In the genomic region with DNA sequence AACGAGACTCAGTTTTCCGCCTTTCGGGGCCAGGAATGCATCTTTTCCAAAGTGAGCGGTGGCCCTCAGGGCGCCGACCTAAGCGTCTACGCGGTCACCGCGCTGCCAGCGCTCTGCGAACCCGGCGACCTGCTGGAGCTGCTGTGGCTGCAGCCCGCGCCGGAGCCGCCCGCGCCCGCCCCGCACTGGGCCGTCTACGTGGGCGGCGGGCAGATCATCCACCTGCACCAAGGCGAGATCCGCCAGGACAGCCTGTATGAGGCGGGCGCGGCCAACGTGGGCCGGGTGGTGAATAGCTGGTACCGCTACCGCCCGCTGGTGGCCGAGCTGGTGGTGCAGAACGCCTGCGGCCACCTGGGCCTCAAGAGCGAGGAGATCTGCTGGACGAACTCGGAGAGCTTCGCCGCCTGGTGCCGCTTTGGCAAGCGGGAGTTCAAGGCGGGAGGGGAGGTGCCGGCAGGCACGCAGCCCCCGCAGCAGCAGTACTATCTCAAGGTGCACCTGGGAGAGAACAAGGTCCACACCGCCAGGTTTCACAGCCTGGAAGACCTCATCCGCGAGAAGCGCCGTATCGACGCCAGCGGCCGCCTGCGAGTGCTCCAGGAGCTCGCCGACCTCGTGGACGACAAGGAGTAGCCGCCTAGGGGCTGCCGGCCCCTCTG, we compare ENCODE assay signal across 8 cellular contexts. TPM values are rescaled to one million over a fixed set of nuclear protein-coding genes. Genes with fewer than 3 reads are reported as not detected.
A peak's percentile ranks its signal among the peaks of the same experiment; 100 is the strongest.
DNase-seq lines count a peak whose midpoint lies in the region; ATAC-seq, FAIRE-seq and TF ChIP-seq lines count a peak whose summit lies in the region.

No MANE protein-coding gene starts in this region.

- H3K27me3 ChIP-seq in duodenal mucosa (ENCODE audit: control insufficient read depth in 1 of 2, insufficient read depth in 2 of 2, low read length in 2 of 2) (no peaks in the 10 kb centered on the region), HepG2 (ENCODE audit: control insufficient read depth in 1 of 2, insufficient read depth in 2 of 2, low read length in 2 of 2) (peaks cover 13 to 41% of the 10 kb centered on the region in 2 experiments)

- POLR2A ChIA-PET in HepG2 (lab: Yijun Ruan, JAX) = no interaction called here

- no peaks in the 10 kb centered on the region for H3K79me2 ChIP-seq in HepG2 (ENCODE audit: insufficient read depth, low read length)

- H3K4me2 ChIP-seq in HepG2 (ENCODE audit: low read depth, low read length) = peak overlapping the region; percentile 35

- H3K27ac ChIP-seq in duodenal mucosa (ENCODE audit: low read depth, low read length) (peak overlapping the region; percentile 87), HepG2 (ENCODE audit: extremely low read length, insufficient read depth, low read length) (no peak overlapping the region)

- DNase-seq in DMS79 (lab: John Stamatoyannopoulos, UW) (peak; percentile 69), NCI-H526 treated with DMSO at 0.1 percent for 48 hours (lab: John Stamatoyannopoulos, UW) (peak; percentile 51), HepG2 (ENCODE audit: low spot score) (peak; percentile 11)
- peak; percentile 28 for DNase-seq in stimulated activated naive CD8-positive, alpha-beta T cell treated with anti-CD3 and anti-CD28 coated beads, Interleukin-15, Interleukin-2, amounts not matched to agents 100 U/mL and 50 U/mL, for 24 hours

- in situ Hi-C loops in HepG2 (cut with HindIII; ENCODE audit: extremely low pct_ligation_motif_present, low pct_unique_long_range_greater_than_20kb) = loop anchor here (25.0 kb wide), 1 partner anchor 953 kb away; a partner anchor contains a TSS

- no peaks in the 10 kb centered on the region for H3K36me3 ChIP-seq in duodenal mucosa (ENCODE audit: control insufficient read depth in 1 of 2, insufficient read depth in 2 of 2, low read length in 2 of 2)
- H3K36me3 ChIP-seq in HepG2 (replicated peaks in 1 of 2; ENCODE audit: control insufficient read depth in 1 of 2, insufficient read depth in 2 of 2, low read length in 2 of 2) = no peaks in the 10 kb centered on the region

- 70% methylated on average over 11 of the region's 67 CpGs for WGBS in HepG2 (ENCODE audit: low lambda C conversion rate)

- TF ChIP-seq CTCF in HepG2 (CRISPR knock-in tag; IDR thresholded peaks at IDR 0.05) = peak; percentile 72

- H3K4me1 ChIP-seq in duodenal mucosa (ENCODE audit: control insufficient read depth in 1 of 2, insufficient read depth in 2 of 2, low read length in 2 of 2) (peaks cover 7 to 17% of the 10 kb centered on the region in 2 donors), HepG2 (ENCODE audit: insufficient read depth, low read length) (peaks cover 16% of the 10 kb centered on the region)

- TF ChIP-seq RAD21 in HepG2 (CRISPR knock-in tag; IDR thresholded peaks at IDR 0.05) = 0 out of 2 replicates have a peak, but pooled peaks have one; percentile 22

- no peak overlapping the region for H2AFZ ChIP-seq in HepG2 (ENCODE audit: low read length)

- no peaks in the 10 kb centered on the region for H3K9me3 ChIP-seq in duodenal mucosa (ENCODE audit: control insufficient read depth in 1 of 2, low read length in 2 of 2)
- no peaks in the 10 kb centered on the region for H3K9me3 ChIP-seq in HepG2 (ENCODE audit: low read length)

- FAIRE-seq in HepG2 (lab: Jason Lieb, UNC) = no peak

- intact Hi-C loops in HepG2 (cut with micrococcal nuclease; ENCODE audit: unreplicated experiment) = loop anchor here (10.0 kb wide), 1 partner anchor 270 kb away; no protein-coding TSS in a partner anchor

- TF ChIP-seq POLR2A in HepG2 (IDR thresholded peaks at IDR 0.05; ENCODE audit: insufficient read depth in 1 of 2, low read depth in 2 of 2, low read length in 2 of 2) = no peak

- CTCF ChIA-PET in HepG2 (lab: Yijun Ruan, JAX; ENCODE audit: low intra/inter-chr PET ratio, low total read pairs) = no interaction called here

- TF ChIP-seq EP300 in HepG2 (IDR thresholded peaks at IDR 0.05; ENCODE audit: low read depth in 2 of 2, low read length in 2 of 2) (no peak), HepG2 (CRISPR knock-in tag; IDR thresholded peaks at IDR 0.05; ENCODE audit: borderline replicate concordance) (no peak)

- ATAC-seq in HG02678 (IDR thresholded peaks at IDR 0.05; ENCODE audit: unreplicated experiment) (peak; percentile 64), HepG2 (peak; percentile 74), GM18868 (IDR thresholded peaks at IDR 0.05; ENCODE audit: unreplicated experiment) (no peak), HG03457 (IDR thresholded peaks at IDR 0.05; ENCODE audit: unreplicated experiment) (no peak)
- peak; percentile 42 for ATAC-seq in stimulated activated naive CD8-positive, alpha-beta T cell treated with anti-CD3 and anti-CD28 coated beads, Interleukin-15, Interleukin-2, amounts not matched to agents 100 U/mL and 50 U/mL, for 24 hours

- H3K4me3 ChIP-seq in duodenal mucosa (ENCODE audit: low read depth in 1 of 2, low read length in 2 of 2) = peak overlapping the region; percentile 92 to 95
- H3K4me3 ChIP-seq in HepG2 (replicated peaks in 1 of 3; ENCODE audit: insufficient read depth in 1 of 3, low read depth in 2 of 3, low read length in 3 of 3) = peak overlapping the region in 1 of 3 experiments; percentile 1; a peak in 2 of 6 replicates

- BruUV-seq in HepG2 (replicated peaks; lab: Mats Ljungman, UMichigan) = no TSS peak

- H3K9ac ChIP-seq in duodenal mucosa (ENCODE audit: low read depth in 1 of 2, low read length in 2 of 2) (peak overlapping the region; percentile 87 to 92), HepG2 (ENCODE audit: insufficient read depth, low read depth, low read length) (no peak overlapping the region)

- H4K20me1 ChIP-seq in HepG2 (ENCODE audit: insufficient read depth, low read length) = no peaks in the 10 kb centered on the region

TF ChIP-seq in HepG2, 621 proteins besides CTCF, POLR2A, EP300 and RAD21 (continues in another document):
- TF ChIP-seq, protein P1, sequence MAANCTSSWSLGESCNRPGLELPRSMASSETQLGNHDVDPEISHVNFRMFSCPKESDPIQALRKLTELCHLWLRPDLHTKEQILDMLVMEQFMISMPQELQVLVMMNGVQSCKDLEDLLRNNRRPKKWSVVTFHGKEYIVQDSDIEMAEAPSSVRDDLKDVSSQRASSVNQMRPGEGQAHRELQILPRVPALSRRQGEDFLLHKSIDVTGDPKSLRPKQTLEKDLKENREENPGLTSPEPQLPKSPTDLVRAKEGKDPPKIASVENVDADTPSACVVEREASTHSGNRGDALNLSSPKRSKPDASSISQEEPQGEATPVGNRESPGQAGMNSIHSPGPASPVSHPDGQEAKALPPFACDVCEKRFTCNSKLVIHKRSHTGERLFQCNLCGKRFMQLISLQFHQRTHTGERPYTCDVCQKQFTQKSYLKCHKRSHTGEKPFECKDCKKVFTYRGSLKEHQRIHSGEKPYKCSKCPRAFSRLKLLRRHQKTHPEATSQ (CRISPR knock-in tag; IDR thresholded peaks at IDR 0.05; ENCODE audit: borderline replicate concordance) = 0 out of 2 replicates have a peak, but pooled peaks have one; percentile 35
- TF ChIP-seq ZNF563 (CRISPR knock-in tag; IDR thresholded peaks at IDR 0.05) (0 out of 2 replicates have a peak, but pooled peaks have one; percentile 24), SRY (CRISPR knock-in tag; IDR thresholded peaks at IDR 0.05) (no peak), STAG1 (CRISPR knock-in tag; IDR thresholded peaks at IDR 0.05) (peak; percentile 47), ZNF761 (CRISPR knock-in tag; conservative IDR thresholded peaks at IDR 0.05) (no peak), JUNB (CRISPR knock-in tag; IDR thresholded peaks at IDR 0.05; ENCODE audit: borderline replicate concordance) (no peak), GABPB1 (CRISPR knock-in tag; IDR thresholded peaks at IDR 0.05) (peak; percentile 18; the same call in 1 of the 2 replicates), ZFX (CRISPR knock-in tag; IDR thresholded peaks at IDR 0.05; ENCODE audit: low read depth) (no peak)
- TF ChIP-seq, protein P2, sequence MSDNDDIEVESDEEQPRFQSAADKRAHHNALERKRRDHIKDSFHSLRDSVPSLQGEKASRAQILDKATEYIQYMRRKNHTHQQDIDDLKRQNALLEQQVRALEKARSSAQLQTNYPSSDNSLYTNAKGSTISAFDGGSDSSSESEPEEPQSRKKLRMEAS (IDR thresholded peaks at IDR 0.05) = 0 out of 2 replicates have a peak, but pooled peaks have one; percentile 23
- TF ChIP-seq, protein P3, sequence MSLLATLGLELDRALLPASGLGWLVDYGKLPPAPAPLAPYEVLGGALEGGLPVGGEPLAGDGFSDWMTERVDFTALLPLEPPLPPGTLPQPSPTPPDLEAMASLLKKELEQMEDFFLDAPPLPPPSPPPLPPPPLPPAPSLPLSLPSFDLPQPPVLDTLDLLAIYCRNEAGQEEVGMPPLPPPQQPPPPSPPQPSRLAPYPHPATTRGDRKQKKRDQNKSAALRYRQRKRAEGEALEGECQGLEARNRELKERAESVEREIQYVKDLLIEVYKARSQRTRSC (CRISPR knock-in tag; IDR thresholded peaks at IDR 0.05; ENCODE audit: low read depth) = no peak

RNA-seq across cellular contexts. Expression of a gene that starts 1.8 kb away (rescaled TPM):
- not detected in 2 replicates for total RNA-seq in HepG2 (2016; rRNA removed; fragmentation: Illumina TruSeq; extraction: Trizol)
- total RNA-seq in HepG2 (2016; cell fraction: cytosol; rRNA removed; fragmentation: Illumina TruSeq; extraction: Trizol; ENCODE audit: low read depth) = not detected in 2 replicates
- total RNA-seq in HepG2 (2016; cell fraction: insoluble cytoplasmic fraction; rRNA removed; fragmentation: Illumina TruSeq; extraction: Trizol) = not detected in 2 replicates
- total RNA-seq in HepG2 (2016; cell fraction: membrane; rRNA removed; fragmentation: Illumina TruSeq; extraction: Trizol) = not detected in 2 replicates
- total RNA-seq in HepG2 (2016; cell fraction: nucleus; rRNA removed; fragmentation: Illumina TruSeq; extraction: Trizol) = not detected in 2 replicates
- 0.04 and 0.07 TPM in 2 replicates for polyA plus RNA-seq in HepG2 (2011; rRNA removed)
- 0.04 TPM in 1 of 2 replicates, not detected in the other for polyA plus RNA-seq in HepG2 (2011; cell fraction: cytosol; rRNA removed)
- polyA plus RNA-seq in HepG2 (2011; cell fraction: nucleus; rRNA removed) = 0.03 and 0.14 TPM in 2 replicates
- not detected in 2 replicates for polyA plus RNA-seq in HepG2 (2012)
- polyA plus RNA-seq in HepG2 (2016; cell fraction: cytosol; fragmentation: Illumina TruSeq; extraction: Trizol; ENCODE audit: low read depth) = not detected in 2 replicates
- not detected in 2 replicates for polyA plus RNA-seq in HepG2 (2016; cell fraction: insoluble cytoplasmic fraction; fragmentation: Illumina TruSeq; extraction: Trizol; ENCODE audit: low read depth)
- not detected in 2 replicates for polyA plus RNA-seq in HepG2 (2016; cell fraction: membrane; fragmentation: Illumina TruSeq; extraction: Trizol; ENCODE audit: low read depth)
- polyA plus RNA-seq in HepG2 (2016; cell fraction: nucleus; fragmentation: Illumina TruSeq; extraction: Trizol; ENCODE audit: insufficient read depth, low read depth) = not detected in 2 replicates
- polyA minus RNA-seq in HepG2 (2011; rRNA and poly(A)+ RNA removed; ENCODE audit: low replicate concordance) = 0.04 TPM in 1 of 2 replicates, not detected in the other
- not detected in 2 replicates for polyA minus RNA-seq in HepG2 (2011; cell fraction: cytosol; rRNA and poly(A)+ RNA removed)
- 0.13 and 0.25 TPM in 2 replicates for polyA minus RNA-seq in HepG2 (2011; cell fraction: nucleus; rRNA and poly(A)+ RNA removed)

Comparison
In these comparisons a context has a peak if more than half of its experiments do, and no peak if none do; other contexts are left out.
1. DNase-seq: peak in every context shown above with its lines; median percentile 69 in DMS79; 51 in NCI-H526 treated with DMSO at 0.1 percent for 48 hours; 28 in stimulated activated naive CD8-positive, alpha-beta T cell treated with anti-CD3 and anti-CD28 coated beads, Interleukin-15, Interleukin-2, amounts not matched to agents 100 U/mL and 50 U/mL, for 24 hours; 11 in HepG2.
2. ATAC-seq: peak in HG02678 (single experiment), HepG2 (single experiment) and stimulated activated naive CD8-positive, alpha-beta T cell treated with anti-CD3 and anti-CD28 coated beads, Interleukin-15, Interleukin-2, amounts not matched to agents 100 U/mL and 50 U/mL, for 24 hours (single experiment); none in GM18868 (single experiment) and HG03457 (single experiment).